In the genomic region with DNA sequence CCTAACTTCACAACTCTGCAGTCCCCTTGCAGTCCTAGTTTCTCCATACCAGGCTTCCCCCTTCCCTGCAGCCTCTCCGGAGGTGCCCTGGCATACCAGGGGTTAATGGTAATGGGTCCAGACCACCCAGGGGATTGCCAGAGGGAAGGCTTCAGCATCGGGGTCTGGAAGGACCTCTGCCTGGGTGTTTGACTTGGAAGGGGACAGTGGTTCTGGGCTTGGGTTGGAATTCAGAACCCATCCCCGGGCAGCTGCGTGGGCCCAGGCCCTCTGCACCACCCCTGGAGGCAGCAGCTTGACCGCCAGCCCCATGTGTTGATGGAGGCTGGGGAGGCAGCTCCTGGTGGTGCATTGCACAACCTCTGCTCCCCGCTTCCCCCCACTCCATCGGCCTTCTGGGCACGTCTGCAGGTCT, we compare ENCODE assay signal across 8 cellular contexts. TPM values are rescaled to one million over a fixed set of nuclear protein-coding genes. Genes with fewer than 3 reads are reported as not detected.
A peak's percentile ranks its signal among the peaks of the same experiment; 100 is the strongest.
DNase-seq lines count a peak whose midpoint lies in the region; ATAC-seq and TF ChIP-seq lines count a peak whose summit lies in the region.

No MANE protein-coding gene starts in this region.

- no peaks in the 10 kb centered on the region for H3K36me3 Mint-ChIP-seq in WTC11

- POLR2A ChIA-PET in WTC11 (lab: Charles Lee) = interaction anchor here (0.7 kb wide), 1 partner anchor 47 kb away, joined by 3 read pairs; no protein-coding TSS in a partner anchor

- H3K27ac ChIP-seq in gastroesophageal sphincter (peak overlapping the region; percentile 90 to 98 (median 97)), sigmoid colon (peak overlapping the region; percentile 94 to 99 (median 97))

- H3K4me3 ChIP-seq in gastroesophageal sphincter (peak overlapping the region; percentile 67 to 97), sigmoid colon (peak overlapping the region; percentile 69 to 95 (median 82))

- H3K4me3 Mint-ChIP-seq in WTC11 = peak overlapping the region; percentile 76

- no peak for TF ChIP-seq CTCF in WTC11 (IDR thresholded peaks at IDR 0.05)
- peak in 2 of 4 experiments; percentile 12 to 14 for TF ChIP-seq CTCF in gastroesophageal sphincter (IDR thresholded peaks at IDR 0.05)
- peak in 1 of 4 experiments; percentile 14 for TF ChIP-seq CTCF in sigmoid colon (IDR thresholded peaks at IDR 0.05)

- H3K9me3 ChIP-seq in ES-I3 (ENCODE audit: control insufficient read depth, insufficient read depth, low read length) (no peaks in the 10 kb centered on the region), gastroesophageal sphincter (no peaks in the 10 kb centered on the region), sigmoid colon (no peaks in the 10 kb centered on the region)

- no peaks in the 10 kb centered on the region; the same call in 1 of the 2 replicates for H3K4me1 ChIP-seq in ES-I3 (ENCODE audit: insufficient read depth, low read length)
- peaks cover 0 to 68% (median 29%) of the 10 kb centered on the region in 3 donors for H3K4me1 ChIP-seq in gastroesophageal sphincter
- H3K4me1 ChIP-seq in sigmoid colon = peaks cover 0 to 60% (median 57%) of the 10 kb centered on the region in 4 donors

- DNase-seq in WTC11 (ENCODE audit: low spot score) = no peak
- DNase-seq in sigmoid colon = peak; percentile 83
- no peak for DNase-seq in NCI-H2029 (lab: John Stamatoyannopoulos, UW)
- DNase-seq in DMS153 (lab: John Stamatoyannopoulos, UW) = no peak
- no peak for DNase-seq in pons (ENCODE audit: low spot score)

- TF ChIP-seq EP300 in gastroesophageal sphincter (IDR thresholded peaks at IDR 0.05) (no peak), sigmoid colon (IDR thresholded peaks at IDR 0.05) (no peak)

- TF ChIP-seq POLR2A in gastroesophageal sphincter (IDR thresholded peaks at IDR 0.05) (no peak), sigmoid colon (IDR thresholded peaks at IDR 0.05) (peak in 1 of 2 donors; percentile 5)

- H3K27ac Mint-ChIP-seq in WTC11 = 0 out of 2 replicates have a peak overlapping the region, but pooled peaks have one; percentile 19

- CTCF ChIA-PET in WTC11 (lab: Charles Lee) = interaction anchor here (0.8 to 2.8 kb wide), 6 partner anchors 9 to 154 kb away, joined by 3 to 14 read pairs (median 4); no protein-coding TSS in a partner anchor

- no peaks in the 10 kb centered on the region for H3K27me3 ChIP-seq in gastroesophageal sphincter
- H3K27me3 ChIP-seq in sigmoid colon = no peaks in the 10 kb centered on the region

- peak overlapping the region; percentile 55; the same call in 1 of the 2 replicates for H3K9ac ChIP-seq in ES-I3 (ENCODE audit: low read depth, low read length)

- intact Hi-C loops in sigmoid colon (cut with DNase I) = loop anchor here (1.0 to 5.0 kb wide), 3 partner anchors 35 to 121 kb away; a partner anchor contains a TSS

- WGBS in gastroesophageal sphincter (ENCODE audit: low coverage in 1 of 2), 2 donors = no CpG with 5 or more reads among the region's 8 CpGs
- 53 to 71% methylated on average over 8 of the region's 8 CpGs for whole genome bisulfite sequencing in sigmoid colon, 2 donors

- H3K4me1 Mint-ChIP-seq in WTC11 = peaks cover 18% of the 10 kb centered on the region

- H3K9me3 Mint-ChIP-seq in WTC11 = no peaks in the 10 kb centered on the region

- ATAC-seq in WTC11 = peak; percentile 5
- no peak for ATAC-seq in gastroesophageal sphincter
- no peak for ATAC-seq in GM19467 (IDR thresholded peaks at IDR 0.05; ENCODE audit: unreplicated experiment)

- peaks cover 9% of the 10 kb centered on the region for H3K27me3 Mint-ChIP-seq in WTC11 (ENCODE audit: low read depth)

- H3K36me3 ChIP-seq in ES-I3 (ENCODE audit: insufficient read depth, low read length) (no peaks in the 10 kb centered on the region), gastroesophageal sphincter (no peaks in the 10 kb centered on the region), sigmoid colon (no peaks in the 10 kb centered on the region)

TF ChIP-seq in WTC11, 78 proteins besides CTCF, POLR2A, EP300 and RAD21:
- TF ChIP-seq, protein P1, sequence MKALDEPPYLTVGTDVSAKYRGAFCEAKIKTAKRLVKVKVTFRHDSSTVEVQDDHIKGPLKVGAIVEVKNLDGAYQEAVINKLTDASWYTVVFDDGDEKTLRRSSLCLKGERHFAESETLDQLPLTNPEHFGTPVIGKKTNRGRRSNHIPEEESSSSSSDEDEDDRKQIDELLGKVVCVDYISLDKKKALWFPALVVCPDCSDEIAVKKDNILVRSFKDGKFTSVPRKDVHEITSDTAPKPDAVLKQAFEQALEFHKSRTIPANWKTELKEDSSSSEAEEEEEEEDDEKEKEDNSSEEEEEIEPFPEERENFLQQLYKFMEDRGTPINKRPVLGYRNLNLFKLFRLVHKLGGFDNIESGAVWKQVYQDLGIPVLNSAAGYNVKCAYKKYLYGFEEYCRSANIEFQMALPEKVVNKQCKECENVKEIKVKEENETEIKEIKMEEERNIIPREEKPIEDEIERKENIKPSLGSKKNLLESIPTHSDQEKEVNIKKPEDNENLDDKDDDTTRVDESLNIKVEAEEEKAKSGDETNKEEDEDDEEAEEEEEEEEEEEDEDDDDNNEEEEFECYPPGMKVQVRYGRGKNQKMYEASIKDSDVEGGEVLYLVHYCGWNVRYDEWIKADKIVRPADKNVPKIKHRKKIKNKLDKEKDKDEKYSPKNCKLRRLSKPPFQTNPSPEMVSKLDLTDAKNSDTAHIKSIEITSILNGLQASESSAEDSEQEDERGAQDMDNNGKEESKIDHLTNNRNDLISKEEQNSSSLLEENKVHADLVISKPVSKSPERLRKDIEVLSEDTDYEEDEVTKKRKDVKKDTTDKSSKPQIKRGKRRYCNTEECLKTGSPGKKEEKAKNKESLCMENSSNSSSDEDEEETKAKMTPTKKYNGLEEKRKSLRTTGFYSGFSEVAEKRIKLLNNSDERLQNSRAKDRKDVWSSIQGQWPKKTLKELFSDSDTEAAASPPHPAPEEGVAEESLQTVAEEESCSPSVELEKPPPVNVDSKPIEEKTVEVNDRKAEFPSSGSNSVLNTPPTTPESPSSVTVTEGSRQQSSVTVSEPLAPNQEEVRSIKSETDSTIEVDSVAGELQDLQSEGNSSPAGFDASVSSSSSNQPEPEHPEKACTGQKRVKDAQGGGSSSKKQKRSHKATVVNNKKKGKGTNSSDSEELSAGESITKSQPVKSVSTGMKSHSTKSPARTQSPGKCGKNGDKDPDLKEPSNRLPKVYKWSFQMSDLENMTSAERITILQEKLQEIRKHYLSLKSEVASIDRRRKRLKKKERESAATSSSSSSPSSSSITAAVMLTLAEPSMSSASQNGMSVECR (CRISPR knock-in tag; IDR thresholded peaks at IDR 0.05; ENCODE audit: borderline replicate concordance) = peak; percentile 43; the same call in 1 of the 2 replicates
- TF ChIP-seq, protein P2, sequence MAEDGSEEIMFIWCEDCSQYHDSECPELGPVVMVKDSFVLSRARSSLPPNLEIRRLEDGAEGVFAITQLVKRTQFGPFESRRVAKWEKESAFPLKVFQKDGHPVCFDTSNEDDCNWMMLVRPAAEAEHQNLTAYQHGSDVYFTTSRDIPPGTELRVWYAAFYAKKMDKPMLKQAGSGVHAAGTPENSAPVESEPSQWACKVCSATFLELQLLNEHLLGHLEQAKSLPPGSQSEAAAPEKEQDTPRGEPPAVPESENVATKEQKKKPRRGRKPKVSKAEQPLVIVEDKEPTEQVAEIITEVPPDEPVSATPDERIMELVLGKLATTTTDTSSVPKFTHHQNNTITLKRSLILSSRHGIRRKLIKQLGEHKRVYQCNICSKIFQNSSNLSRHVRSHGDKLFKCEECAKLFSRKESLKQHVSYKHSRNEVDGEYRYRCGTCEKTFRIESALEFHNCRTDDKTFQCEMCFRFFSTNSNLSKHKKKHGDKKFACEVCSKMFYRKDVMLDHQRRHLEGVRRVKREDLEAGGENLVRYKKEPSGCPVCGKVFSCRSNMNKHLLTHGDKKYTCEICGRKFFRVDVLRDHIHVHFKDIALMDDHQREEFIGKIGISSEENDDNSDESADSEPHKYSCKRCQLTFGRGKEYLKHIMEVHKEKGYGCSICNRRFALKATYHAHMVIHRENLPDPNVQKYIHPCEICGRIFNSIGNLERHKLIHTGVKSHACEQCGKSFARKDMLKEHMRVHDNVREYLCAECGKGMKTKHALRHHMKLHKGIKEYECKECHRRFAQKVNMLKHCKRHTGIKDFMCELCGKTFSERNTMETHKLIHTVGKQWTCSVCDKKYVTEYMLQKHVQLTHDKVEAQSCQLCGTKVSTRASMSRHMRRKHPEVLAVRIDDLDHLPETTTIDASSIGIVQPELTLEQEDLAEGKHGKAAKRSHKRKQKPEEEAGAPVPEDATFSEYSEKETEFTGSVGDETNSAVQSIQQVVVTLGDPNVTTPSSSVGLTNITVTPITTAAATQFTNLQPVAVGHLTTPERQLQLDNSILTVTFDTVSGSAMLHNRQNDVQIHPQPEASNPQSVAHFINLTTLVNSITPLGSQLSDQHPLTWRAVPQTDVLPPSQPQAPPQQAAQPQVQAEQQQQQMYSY (CRISPR knock-in tag; IDR thresholded peaks at IDR 0.05) = no peak
- 0 out of 2 replicates have a peak, but pooled peaks have one; percentile 29 for TF ChIP-seq TP53 (CRISPR knock-in tag; IDR thresholded peaks at IDR 0.05)

RNA-seq across cellular contexts. Expression of a gene that starts 1.3 kb away (rescaled TPM):
- 31.8 to 32.6 TPM (median 32.4 TPM) in 3 replicates for total RNA-seq in WTC11 (2021)
- total RNA-seq in gastroesophageal sphincter = 100 to 1,000 TPM; 105 to 231 (median 127) TPM
- 100 to 1,000 TPM in 1 of 4 donors, 10 to 100 TPM in 3; 78.5 to 133 (median 96.9) TPM for total RNA-seq in sigmoid colon
- 1 to 10 TPM in 2 of 3 donors, under 1 TPM in 1; 0.69 to 8.9 (median 4.2) TPM for polyA plus RNA-seq in sigmoid colon
